10 cellular contexts compared by ENCODE assay signal in the genomic region with DNA sequence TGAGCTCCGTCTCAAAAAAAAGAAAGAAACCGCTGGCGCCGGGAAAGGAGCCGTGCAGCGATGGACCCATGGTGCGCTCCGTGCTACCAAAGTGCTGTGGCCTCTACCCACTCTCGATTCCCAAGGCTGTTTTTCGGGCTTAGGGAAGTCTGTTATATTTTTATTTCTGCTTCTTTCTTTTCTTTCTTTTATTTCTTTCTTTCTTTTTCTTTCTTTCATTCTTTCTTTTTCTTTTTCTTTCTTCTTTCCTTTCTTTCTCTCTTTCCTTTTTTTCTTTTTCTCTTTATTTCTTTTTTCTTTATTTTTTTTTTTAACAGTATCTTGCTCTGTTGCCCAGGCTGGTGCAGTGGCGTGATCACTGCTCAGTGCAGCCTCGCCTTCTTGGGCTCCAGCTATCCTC.
DNase-seq lines count a peak whose midpoint lies in the region; ATAC-seq and TF ChIP-seq lines count a peak whose summit lies in the region.
"Had no signal": no experiment of that assay in that cellular context is flagged by ENCODE, and none has a peak within 500 bp of the region (broad histone marks: within the 10 kb centered on the region; RNA-seq: fewer than 3 reads in every experiment).

No MANE protein-coding gene starts in this region.

- H3K36me3 ChIP-seq in thoracic aorta = no peaks in the 10 kb centered on the region

- H3K4me3 ChIP-seq in thoracic aorta = peak overlapping the region; percentile 82

- peaks cover 28% of the 10 kb centered on the region for H3K4me1 Mint-ChIP-seq in activated naive CD4-positive, alpha-beta T cell treated with anti-CD3 and anti-CD28 coated beads, Interleukin-2, amount 50 U/mL, for 24 hours
- peaks cover 33% of the 10 kb centered on the region for H3K4me1 Mint-ChIP-seq in activated B cell treated with CpG ODN at 0.5 μM for 24 hours
- H3K4me1 Mint-ChIP-seq: brain had no signal

- POLR2A ChIA-PET in activated B cell treated with CpG ODN at 0.5 μM for 24 hours (lab: Charles Lee) = interaction anchor here (1.5 to 9.5 kb wide), 8 partner anchors 40 to 532 kb away, joined by 8 to 248 read pairs (median 71); partner anchors contain the start of genes ANXA2R, HMGCS1 and TMEM267

- no peaks in the 10 kb centered on the region for H3K36me3 Mint-ChIP-seq in activated naive CD4-positive, alpha-beta T cell treated with anti-CD3 and anti-CD28 coated beads, Interleukin-2, amount 50 U/mL, for 24 hours
- H3K36me3 Mint-ChIP-seq in activated B cell treated with CpG ODN at 0.5 μM for 24 hours (ENCODE audit: low read depth) = peaks cover 11% of the 10 kb centered on the region
- H3K36me3 Mint-ChIP-seq: brain had no signal

- no peak overlapping the region for H3K27ac ChIP-seq in thoracic aorta

- no peaks in the 10 kb centered on the region for H3K9me3 Mint-ChIP-seq in activated naive CD4-positive, alpha-beta T cell treated with anti-CD3 and anti-CD28 coated beads, Interleukin-2, amount 50 U/mL, for 24 hours
- no peaks in the 10 kb centered on the region for H3K9me3 Mint-ChIP-seq in activated B cell treated with CpG ODN at 0.5 μM for 24 hours

- no peak for ATAC-seq in activated B cell treated with CpG ODN at 0.5 μM for 24 hours (ENCODE audit: low read depth)
- no peak for ATAC-seq in thoracic aorta (ENCODE audit: insufficient number of reproducible peaks, low FRiP score, low read depth)
- ATAC-seq in GM18907 (IDR thresholded peaks at IDR 0.05; ENCODE audit: unreplicated experiment) = no peak
- no peak for ATAC-seq in HG02759 (IDR thresholded peaks at IDR 0.05; ENCODE audit: unreplicated experiment)

- TF ChIP-seq CTCF in activated B cell treated with CpG ODN at 0.5 μM for 24 hours (IDR thresholded peaks at IDR 0.05) = no peak
- no peak for TF ChIP-seq CTCF in thoracic aorta (IDR thresholded peaks at IDR 0.05)

- peaks cover 5 to 30% of the 10 kb centered on the region in 2 donors for H3K4me1 ChIP-seq in thoracic aorta (ENCODE audit: control insufficient read depth in 1 of 2, low read depth in 2 of 2)
- H3K4me1 ChIP-seq: parathyroid adenoma had no signal

- intact Hi-C loops in activated B cell treated with CpG ODN at 0.5 μM for 24 hours (cut with micrococcal nuclease) = no loop called here

- H3K27ac Mint-ChIP-seq in activated naive CD4-positive, alpha-beta T cell treated with anti-CD3 and anti-CD28 coated beads, Interleukin-2, amount 50 U/mL, for 24 hours = no peak overlapping the region
- H3K27ac Mint-ChIP-seq in activated B cell treated with CpG ODN at 0.5 μM for 24 hours = peak overlapping the region; percentile 98
- H3K27ac Mint-ChIP-seq: brain had no signal

- no peaks in the 10 kb centered on the region for H3K27me3 Mint-ChIP-seq in activated naive CD4-positive, alpha-beta T cell treated with anti-CD3 and anti-CD28 coated beads, Interleukin-2, amount 50 U/mL, for 24 hours
- no peaks in the 10 kb centered on the region for H3K27me3 Mint-ChIP-seq in activated B cell treated with CpG ODN at 0.5 μM for 24 hours

- DNase-seq in activated naive CD4-positive, alpha-beta T cell treated with anti-CD3 and anti-CD28 coated beads, Interleukin-2, amount 50 U/mL, for 16 hours = no peak
- DNase-seq in activated B cell treated with CpG ODN at 0.5 μM for 24 hours (no peak), fibroblast of peridontal ligament (ENCODE audit: extremely low read depth) (peak; percentile 19), thoracic aorta (ENCODE audit: low spot score) (no peak)
- DNase-seq in stimulated activated CD4-positive, alpha-beta T cell treated with anti-CD3 and anti-CD28 coated beads, Interleukin-4, amount 100 ng/mL, for 1 hour = no peak

- peak overlapping the region; percentile 96 for H3K4me3 Mint-ChIP-seq in activated naive CD4-positive, alpha-beta T cell treated with anti-CD3 and anti-CD28 coated beads, Interleukin-2, amount 50 U/mL, for 24 hours
- H3K4me3 Mint-ChIP-seq in activated B cell treated with CpG ODN at 0.5 μM for 24 hours = peak overlapping the region; percentile 94
- H3K4me3 Mint-ChIP-seq: brain had no signal

- H3K9me3 ChIP-seq in thoracic aorta = peaks cover 18% of the 10 kb centered on the region

- no peaks in the 10 kb centered on the region for H3K27me3 ChIP-seq in thoracic aorta (replicated peaks; ENCODE audit: insufficient read depth)

- CTCF ChIA-PET in activated B cell treated with CpG ODN at 0.5 μM for 24 hours (lab: Charles Lee) = interaction anchor here (5.3 kb wide), 1 partner anchor 89 kb away, joined by 38 read pairs; no protein-coding TSS in a partner anchor
